10 cellular contexts compared by ENCODE assay signal in genomic region chr21:46294647-46295176, GRCh38. TPM values are rescaled to one million over a fixed set of nuclear protein-coding genes. Genes with fewer than 3 reads are reported as not detected.
DNase-seq lines count a peak whose midpoint lies in the region; ATAC-seq, FAIRE-seq and TF ChIP-seq lines count a peak whose summit lies in the region.
"Had no signal": no experiment of that assay in that cellular context is flagged by ENCODE, and none has a peak within 500 bp of the region (broad histone marks: within the 10 kb centered on the region; RNA-seq: fewer than 3 reads in every experiment).

No MANE protein-coding gene starts in this region.

- peaks cover 23% of the 10 kb centered on the region; the same call in 2 of the 3 replicates for H3K36me3 ChIP-seq in K562 (ENCODE audit: control insufficient read depth, insufficient read depth, low read length)
- peaks cover 31% of the 10 kb centered on the region for H3K36me3 ChIP-seq in mesodermal cell (ENCODE audit: control insufficient read depth, insufficient read depth, low read length)
- H3K36me3 ChIP-seq: cardiac muscle cell had no signal

- H2AFZ ChIP-seq in K562 (ENCODE audit: low read depth, low read length), result peak overlapping the region; percentile 32; the same call in 1 of the 2 replicates

- H3K4me3 ChIP-seq in K562 (no peak overlapping the region), mesodermal cell (ENCODE audit: extremely low read depth, insufficient read depth, low read length, poor library complexity, severe bottlenecking) (no peak overlapping the region)
- H3K4me3 ChIP-seq: cardiac muscle cell had no signal

- 4% methylated on average over 9 of the region's 10 CpGs for WGBS in K562 (ENCODE audit: insufficient coverage, low coverage, missing lambda C conversion rate)
- WGBS in mesodermal cell (ENCODE audit: insufficient coverage in 2 of 2), 2 experiments, result 76 to 90% methylated on average over 4 to 6 of the region's 10 CpGs

- 0 out of 4 replicates have a peak, but pooled peaks of 1 of the 2 experiments have one; percentile 13 for TF ChIP-seq RAD21 in K562 (CRISPR knock-in tag; conservative IDR thresholded peaks at IDR 0.05 in 1 of 2, IDR thresholded peaks at IDR 0.05 in 1 of 2)

- 0 out of 2 replicates have a peak, but pooled peaks cover 2% of the 10 kb centered on the region for H3K9me3 ChIP-seq in K562 (replicated peaks; ENCODE audit: control insufficient read depth, insufficient read depth, low read depth, low read length)
- H3K9me3 ChIP-seq in mesodermal cell (ENCODE audit: control insufficient read depth, low read length), result no peaks in the 10 kb centered on the region

- H3K4me1 ChIP-seq in K562 (replicated peaks in 1 of 2; ENCODE audit: control insufficient read depth in 2 of 2, insufficient read depth in 2 of 2, low read length in 2 of 2) (peaks cover 11 to 31% of the 10 kb centered on the region in 2 experiments), mesodermal cell (ENCODE audit: control insufficient read depth, insufficient read depth, low read length, poor library complexity, severe bottlenecking) (peaks cover 8% of the 10 kb centered on the region)

- no peaks in the 10 kb centered on the region for H3K9me1 ChIP-seq in K562 (ENCODE audit: control insufficient read depth, insufficient read depth, low read length)

- H4K20me1 ChIP-seq in K562 (replicated peaks; ENCODE audit: control insufficient read depth, insufficient read depth, low read length), result no peaks in the 10 kb centered on the region

- intact Hi-C loops in K562 (cut with micrococcal nuclease), result loop anchor here (1.0 kb wide), 1 partner anchor 26 kb away; no protein-coding TSS in a partner anchor

- in situ Hi-C loops in Caki2 (cut with HindIII; ENCODE audit: low pct_unique_long_range_greater_than_20kb, low sequenced_read_pairs), result no loop called here
- in situ Hi-C loops in KBM-7 (cut with MboI; ENCODE audit: low pct_unique_long_range_greater_than_20kb, low sequenced_read_pairs), result no loop called here
- in situ Hi-C loops in K562 (cut with MboI), result no loop called here

- TF ChIP-seq EP300 in K562 (IDR thresholded peaks at IDR 0.05; ENCODE audit: low read length), result peak; percentile 47; the same call in 1 of the 2 replicates

- CTCF ChIA-PET in K562 (lab: Yijun Ruan, JAX; ENCODE audit: low intra/inter-chr PET ratio), result no interaction called here

- H3K27ac ChIP-seq in K562 (ENCODE audit: extremely low read depth, low read depth, low read length), result peak overlapping the region; percentile 67
- peak overlapping the region; percentile 41 for H3K27ac ChIP-seq in mesodermal cell (ENCODE audit: low read depth, low read length, severe bottlenecking)
- H3K27ac ChIP-seq: cardiac muscle cell had no signal

- H3K4me2 ChIP-seq in K562 (ENCODE audit: insufficient read depth, low read length), result peak overlapping the region; percentile 40; the same call in 1 of the 2 replicates

- no peaks in the 10 kb centered on the region for H3K27me3 ChIP-seq in K562 (ENCODE audit: control insufficient read depth in 2 of 2, insufficient read depth in 2 of 2, low read length in 2 of 2)

- no peak for TF ChIP-seq CTCF in K562 (IDR thresholded peaks at IDR 0.05 in 2 of 3, conservative IDR thresholded peaks at IDR 0.05 in 1 of 3; ENCODE audit: insufficient read depth in 2 of 3, low read depth in 1 of 3, low read length in 3 of 3)

- DNase-seq in Caki2 (ENCODE audit: low read depth) (peak; percentile 87), KBM-7 (peak; percentile 71), K562 (ENCODE audit: extremely low read depth in 1 of 4, low spot score in 3 of 4) (peak; percentile 71 to 84 (median 76)), NCI-H748 treated with DMSO at 0.1 percent for 48 hours (lab: John Stamatoyannopoulos, UW) (no peak), NCI-H345 (lab: John Stamatoyannopoulos, UW) (no peak)
- DNase-seq: T-cell had no signal

- H3K9ac ChIP-seq in K562 (ENCODE audit: insufficient read depth in 1 of 2, low read depth in 2 of 2, low read length in 2 of 2), result peak overlapping the region; percentile 21 to 78; a peak in 3 of 4 replicates

- POLR2A ChIA-PET in K562 (lab: Yijun Ruan, JAX), result interaction anchor here (0.6 kb wide), 1 partner anchor 196 kb away, joined by 3 read pairs; no protein-coding TSS in a partner anchor

- peak; percentile 92 for ATAC-seq in K562
- ATAC-seq in GM21737 (IDR thresholded peaks at IDR 0.05; ENCODE audit: unreplicated experiment), result no peak
- ATAC-seq in HG03460 (IDR thresholded peaks at IDR 0.05; ENCODE audit: unreplicated experiment), result no peak

- peak; percentile 93 for FAIRE-seq in K562 (lab: Jason Lieb, UNC)

- no TSS peak for BruUV-seq in K562 (replicated peaks; lab: Mats Ljungman, UMichigan)

- peak; percentile 46 for TF ChIP-seq POLR2A in K562 (conservative IDR thresholded peaks at IDR 0.05)

- H3K79me2 ChIP-seq in K562 (ENCODE audit: control insufficient read depth, insufficient read depth, low read length), result no peaks in the 10 kb centered on the region; the same call in 2 of the 3 replicates

RNA-seq across cellular contexts. Expression of gene YBEY, which starts 8.6 kb away (rescaled TPM):
- total RNA-seq in Caki2 (2014; rRNA removed; shearing (Covaris generic); ENCODE audit: low replicate concordance), result 35.5 and 44.3 TPM in 2 replicates
- 18.6 and 19.3 TPM in 2 replicates for total RNA-seq in K562 (2011; cell fraction: chromatin; rRNA removed; ENCODE audit: low replicate concordance)
- 15.7 and 16.2 TPM in 2 replicates for total RNA-seq in K562 (2011; cell fraction: nucleolus; rRNA removed)
- 18.8 and 20.2 TPM in 2 replicates for total RNA-seq in K562 (2011; cell fraction: nucleoplasm; rRNA removed)
- total RNA-seq in K562 (2014; rRNA removed) (10.7 and 12.4 TPM in 2 replicates), K562 (2014; rRNA removed; fragmentation: Illumina TruSeq; extraction: Trizol) (12.4 and 14.0 TPM in 2 replicates), K562 (2015; rRNA removed; fragmentation: Illumina TruSeq; extraction: Trizol) (14.3 and 15.6 TPM in 2 replicates), K562 (2021) (10.5 and 10.7 TPM in 2 replicates)
- polyA plus RNA-seq in K562 (2011; rRNA removed) (9.9 and 15.9 TPM in 2 replicates), K562 (2014; fragmentation: Illumina TruSeq; extraction: Trizol) (14.1 and 14.7 TPM in 2 replicates), K562 (2014; fragmentation: Nextera tagmentation; extraction: Ambion mirVana) (1 to 10 TPM; 6.4 to 9.4 TPM), K562 (2014; rRNA removed) (28.0 and 39.6 TPM in 2 replicates)
- polyA plus RNA-seq in K562 (2011; cell fraction: cytosol; rRNA removed), result 8.1 and 10.3 TPM in 2 replicates
- 6.9 and 7.3 TPM in 2 replicates for polyA plus RNA-seq in K562 (2011; cell fraction: nucleus; rRNA removed)
- 13.9 and 16.0 TPM in 2 replicates for polyA plus RNA-seq in K562 (2012)
- polyA minus RNA-seq in K562 (2011; rRNA and poly(A)+ RNA removed), result 7.3 and 8.3 TPM in 2 replicates
- 2.5 and 5.2 TPM in 2 replicates for polyA minus RNA-seq in K562 (2011; cell fraction: cytosol; rRNA and poly(A)+ RNA removed)
- 4.6 and 6.9 TPM in 2 replicates for polyA minus RNA-seq in K562 (2011; cell fraction: nucleus; rRNA and poly(A)+ RNA removed)
- 27.9 TPM for polyA plus RNA-seq in mesodermal cell (2013, experiment 1 of 2)
- polyA plus RNA-seq in mesodermal cell (2013, experiment 2 of 2), result 25.8 TPM

RNA-seq across cellular contexts. Expression of gene MCM3AP, which starts 9.3 kb away (rescaled TPM):
- total RNA-seq in Caki2 (2014; rRNA removed; shearing (Covaris generic); ENCODE audit: low replicate concordance), result 58.8 and 76.2 TPM in 2 replicates
- total RNA-seq in K562 (2011; cell fraction: chromatin; rRNA removed; ENCODE audit: low replicate concordance), result 521 and 755 TPM in 2 replicates
- 321 and 328 TPM in 2 replicates for total RNA-seq in K562 (2011; cell fraction: nucleolus; rRNA removed)
- total RNA-seq in K562 (2011; cell fraction: nucleoplasm; rRNA removed), result 365 and 369 TPM in 2 replicates
- total RNA-seq in K562 (2014; rRNA removed) (98.9 and 106 TPM in 2 replicates), K562 (2014; rRNA removed; fragmentation: Illumina TruSeq; extraction: Trizol) (69.2 and 73.1 TPM in 2 replicates), K562 (2015; rRNA removed; fragmentation: Illumina TruSeq; extraction: Trizol) (65.1 and 80.9 TPM in 2 replicates), K562 (2021) (154 and 179 TPM in 2 replicates)
- polyA plus RNA-seq in K562 (2011; rRNA removed) (60.4 and 69.6 TPM in 2 replicates), K562 (2014; fragmentation: Illumina TruSeq; extraction: Trizol) (65.9 and 75.9 TPM in 2 replicates), K562 (2014; fragmentation: Nextera tagmentation; extraction: Ambion mirVana) (1 to 10 TPM; 6.5 to 9.1 TPM), K562 (2014; rRNA removed) (75.4 and 82.8 TPM in 2 replicates)
- polyA plus RNA-seq in K562 (2011; cell fraction: cytosol; rRNA removed), result 46.8 and 52.9 TPM in 2 replicates
- 172 and 195 TPM in 2 replicates for polyA plus RNA-seq in K562 (2011; cell fraction: nucleus; rRNA removed)
- 67.7 and 73.1 TPM in 2 replicates for polyA plus RNA-seq in K562 (2012)
- polyA minus RNA-seq in K562 (2011; rRNA and poly(A)+ RNA removed), result 102 and 106 TPM in 2 replicates
- polyA minus RNA-seq in K562 (2011; cell fraction: cytosol; rRNA and poly(A)+ RNA removed), result 116 and 119 TPM in 2 replicates
- polyA minus RNA-seq in K562 (2011; cell fraction: nucleus; rRNA and poly(A)+ RNA removed), result 122 and 182 TPM in 2 replicates
- polyA plus RNA-seq in mesodermal cell (2013, experiment 1 of 2), result 72.4 TPM
- polyA plus RNA-seq in mesodermal cell (2013, experiment 2 of 2), result 61.0 TPM

RNA-seq across cellular contexts. Expression of gene C21orf58, which starts 29.0 kb away (rescaled TPM):
- 3.0 and 4.5 TPM in 2 replicates for total RNA-seq in Caki2 (2014; rRNA removed; shearing (Covaris generic); ENCODE audit: low replicate concordance)
- 76.9 and 158 TPM in 2 replicates for total RNA-seq in K562 (2011; cell fraction: chromatin; rRNA removed; ENCODE audit: low replicate concordance)
- 122 and 125 TPM in 2 replicates for total RNA-seq in K562 (2011; cell fraction: nucleolus; rRNA removed)
- 94.2 and 95.7 TPM in 2 replicates for total RNA-seq in K562 (2011; cell fraction: nucleoplasm; rRNA removed)
- 20.1 and 22.4 TPM in 2 replicates for total RNA-seq in K562 (2014; rRNA removed)
- total RNA-seq in K562 (2014; rRNA removed; fragmentation: Illumina TruSeq; extraction: Trizol), result 4.5 and 6.0 TPM in 2 replicates
- 13.5 and 14.2 TPM in 2 replicates for total RNA-seq in K562 (2015; rRNA removed; fragmentation: Illumina TruSeq; extraction: Trizol)
- total RNA-seq in K562 (2021), result 29.1 and 30.5 TPM in 2 replicates
- polyA plus RNA-seq in K562 (2011; rRNA removed), result 12.4 and 16.7 TPM in 2 replicates
- 13.8 and 15.9 TPM in 2 replicates for polyA plus RNA-seq in K562 (2011; cell fraction: cytosol; rRNA removed)
- polyA plus RNA-seq in K562 (2011; cell fraction: nucleus; rRNA removed), result 66.8 and 97.1 TPM in 2 replicates
- 14.5 and 40.1 TPM in 2 replicates for polyA plus RNA-seq in K562 (2012)
- 10.6 and 16.1 TPM in 2 replicates for polyA plus RNA-seq in K562 (2014; fragmentation: Illumina TruSeq; extraction: Trizol)
- polyA plus RNA-seq in K562 (2014; fragmentation: Nextera tagmentation; extraction: Ambion mirVana), result 1 to 10 TPM; 1.2 to 1.9 TPM
- polyA plus RNA-seq in K562 (2014; rRNA removed), result 27.9 and 30.0 TPM in 2 replicates
- 11.0 and 11.9 TPM in 2 replicates for polyA minus RNA-seq in K562 (2011; rRNA and poly(A)+ RNA removed)
- 9.0 and 10.6 TPM in 2 replicates for polyA minus RNA-seq in K562 (2011; cell fraction: cytosol; rRNA and poly(A)+ RNA removed)
- 48.5 and 60.9 TPM in 2 replicates for polyA minus RNA-seq in K562 (2011; cell fraction: nucleus; rRNA and poly(A)+ RNA removed)
- polyA plus RNA-seq in mesodermal cell (2013, experiment 1 of 2), result 13.0 TPM
- 11.5 TPM for polyA plus RNA-seq in mesodermal cell (2013, experiment 2 of 2)

RNA-seq across cellular contexts. Expression of gene PCNT, which starts 29.2 kb away (rescaled TPM):
- 8.5 and 42.4 TPM in 2 replicates for total RNA-seq in Caki2 (2014; rRNA removed; shearing (Covaris generic); ENCODE audit: low replicate concordance)
- total RNA-seq in K562 (2011; cell fraction: chromatin; rRNA removed; ENCODE audit: low replicate concordance), result 228 and 231 TPM in 2 replicates
- 111 and 116 TPM in 2 replicates for total RNA-seq in K562 (2011; cell fraction: nucleolus; rRNA removed)
- 105 and 117 TPM in 2 replicates for total RNA-seq in K562 (2011; cell fraction: nucleoplasm; rRNA removed)
- 31.3 and 36.8 TPM in 2 replicates for total RNA-seq in K562 (2014; rRNA removed)
- total RNA-seq in K562 (2014; rRNA removed; fragmentation: Illumina TruSeq; extraction: Trizol), result 32.5 and 33.8 TPM in 2 replicates
- total RNA-seq in K562 (2015; rRNA removed; fragmentation: Illumina TruSeq; extraction: Trizol), result 29.7 and 30.9 TPM in 2 replicates
- 43.7 and 53.5 TPM in 2 replicates for total RNA-seq in K562 (2021)
- 23.9 and 27.8 TPM in 2 replicates for polyA plus RNA-seq in K562 (2011; rRNA removed)
- 12.2 and 15.3 TPM in 2 replicates for polyA plus RNA-seq in K562 (2011; cell fraction: cytosol; rRNA removed)
- 138 and 140 TPM in 2 replicates for polyA plus RNA-seq in K562 (2011; cell fraction: nucleus; rRNA removed)
- 30.2 and 40.7 TPM in 2 replicates for polyA plus RNA-seq in K562 (2012)
- 32.1 and 34.5 TPM in 2 replicates for polyA plus RNA-seq in K562 (2014; fragmentation: Illumina TruSeq; extraction: Trizol)
- 10 to 100 TPM in 1 of 2 experiments, 1 to 10 TPM in 1; 9.1 to 16.4 TPM for polyA plus RNA-seq in K562 (2014; fragmentation: Nextera tagmentation; extraction: Ambion mirVana)
- polyA plus RNA-seq in K562 (2014; rRNA removed), result 35.9 and 41.2 TPM in 2 replicates
- 81.0 and 84.8 TPM in 2 replicates for polyA minus RNA-seq in K562 (2011; rRNA and poly(A)+ RNA removed)
- 18.4 and 26.1 TPM in 2 replicates for polyA minus RNA-seq in K562 (2011; cell fraction: cytosol; rRNA and poly(A)+ RNA removed)
- 52.5 and 71.8 TPM in 2 replicates for polyA minus RNA-seq in K562 (2011; cell fraction: nucleus; rRNA and poly(A)+ RNA removed)
- polyA plus RNA-seq in mesodermal cell (2013, experiment 1 of 2), result 23.9 TPM
- 19.0 TPM for polyA plus RNA-seq in mesodermal cell (2013, experiment 2 of 2)

Comparison
In these comparisons a context has a peak if more than half of its experiments do, and no peak if none do; other contexts are left out.
1. DNase-seq: peak in Caki2 (single experiment), KBM-7 (single experiment) and K562 (4 of 4); none in NCI-H748 treated with DMSO at 0.1 percent for 48 hours (single experiment) and NCI-H345 (single experiment).